ENCODE assay signal across 22 cellular contexts in genomic region chr14:92244805-92245204, GRCh38.
DNase-seq lines count a peak whose midpoint lies in the region; ATAC-seq, FAIRE-seq and TF ChIP-seq lines count a peak whose summit lies in the region.
"Had no signal": no experiment of that assay in that cellular context is flagged by ENCODE, and none has a peak within 500 bp of the region (broad histone marks: within the 10 kb centered on the region; RNA-seq: fewer than 3 reads in every experiment).

No MANE protein-coding gene starts in this region.

- H3K27ac Mint-ChIP-seq in activated CD4-positive, alpha-beta T cell treated with anti-CD3 and anti-CD28 coated beads for 36 hours = no peak overlapping the region
- H3K27ac Mint-ChIP-seq in endodermal cell = no peak overlapping the region
- H3K27ac Mint-ChIP-seq: CD4-positive, CD25-positive, alpha-beta regulatory T cell; CD8-positive, alpha-beta memory T cell; H9; IgD-negative memory B cell had no signal

- H3K27me3 ChIP-seq in endodermal cell (ENCODE audit: control insufficient read depth, insufficient read depth, low read length, poor library complexity, severe bottlenecking) = no peaks in the 10 kb centered on the region
- no peaks in the 10 kb centered on the region for H3K27me3 ChIP-seq in MG63
- no peaks in the 10 kb centered on the region for H3K27me3 ChIP-seq in ovary

- peak; percentile 7 for DNase-seq in activated CD4-positive, alpha-beta T cell treated with anti-CD3 and anti-CD28 coated beads for 36 hours
- no peak for DNase-seq in activated CD4-positive, alpha-beta T cell treated with anti-CD3 and anti-CD28 coated beads for 1 hour
- DNase-seq in A549 (ENCODE audit: low read depth in 1 of 2, low spot score in 1 of 2) (no peak), OCI-M1 (lab: John Stamatoyannopoulos, UW) (peak; percentile 0), endodermal cell (peak; percentile 49), MG63 (no peak), ovary (no peak)
- DNase-seq in activated T-cell treated with anti-CD3 and anti-CD28 coated beads, Interleukin-2, amount 50 U/mL, for 4 hours = no peak
- DNase-seq: 8988T; BE2C; C1 segment of cervical spinal cord; CD4-positive, CD25-positive, alpha-beta regulatory T cell; CD8-positive, alpha-beta memory T cell; COR-L47; DMS 273 treated with DMSO at 0.1 percent for 48 hours; DMS79; GF-D8; H9; KG1 had no signal

- H3K4me1 ChIP-seq in A549 (no peaks in the 10 kb centered on the region), endodermal cell (ENCODE audit: control insufficient read depth, insufficient read depth, low read length) (no peaks in the 10 kb centered on the region), ovary (ENCODE audit: insufficient read depth) (no peaks in the 10 kb centered on the region)
- H3K4me1 ChIP-seq: BE2C had no signal

- POLR2A ChIA-PET in activated CD4-positive, alpha-beta T cell treated with anti-CD3 and anti-CD28 coated beads for 36 hours (lab: Charles Lee) = no interaction called here
- POLR2A ChIA-PET in A549 (lab: Yijun Ruan, JAX) = no interaction called here

- no peak for ATAC-seq in activated CD4-positive, alpha-beta T cell treated with anti-CD3 and anti-CD28 coated beads for 36 hours
- ATAC-seq in A549 = no peak
- no peak for ATAC-seq in activated T-cell treated with anti-CD3 and anti-CD28 coated beads, Interleukin-2, amount 50 U/mL, for 4 hours

- peaks cover 3% of the 10 kb centered on the region for H3K36me3 Mint-ChIP-seq in activated CD4-positive, alpha-beta T cell treated with anti-CD3 and anti-CD28 coated beads for 36 hours (ENCODE audit: low read depth)
- H3K36me3 Mint-ChIP-seq in endodermal cell (ENCODE audit: low read depth) = peaks cover 3% of the 10 kb centered on the region
- H3K36me3 Mint-ChIP-seq in activated T-cell treated with anti-CD3 and anti-CD28 coated beads, Interleukin-2, amount 50 U/mL, for 4 hours (ENCODE audit: insufficient read depth) = no peaks in the 10 kb centered on the region

- TF ChIP-seq CTCF in A549 (IDR thresholded peaks at IDR 0.05) (no peak), endodermal cell (conservative IDR thresholded peaks at IDR 0.05) (no peak), ovary (IDR thresholded peaks at IDR 0.05) (no peak)

- H3K9me3 ChIP-seq in A549 (peaks cover 43% of the 10 kb centered on the region), endodermal cell (ENCODE audit: control insufficient read depth, low read length) (peaks cover 16% of the 10 kb centered on the region), MG63 (no peaks in the 10 kb centered on the region), ovary (peaks cover 0 to 7% of the 10 kb centered on the region in 2 donors)

- H3K9me3 Mint-ChIP-seq in activated CD4-positive, alpha-beta T cell treated with anti-CD3 and anti-CD28 coated beads for 36 hours (ENCODE audit: low read depth) = peaks cover 26% of the 10 kb centered on the region
- peaks cover 66% of the 10 kb centered on the region for H3K9me3 Mint-ChIP-seq in endodermal cell
- H3K9me3 Mint-ChIP-seq in activated T-cell treated with anti-CD3 and anti-CD28 coated beads, Interleukin-2, amount 50 U/mL, for 4 hours = peaks cover 25% of the 10 kb centered on the region

- TF ChIP-seq POLR2A in A549 (IDR thresholded peaks at IDR 0.05; ENCODE audit: low read length) = no peak
- TF ChIP-seq POLR2A in ovary (IDR thresholded peaks at IDR 0.05) = no peak

- H3K36me3 ChIP-seq in endodermal cell (ENCODE audit: control insufficient read depth, insufficient read depth, low read length) (no peaks in the 10 kb centered on the region), MG63 (no peaks in the 10 kb centered on the region), ovary (no peaks in the 10 kb centered on the region)
- H3K36me3 ChIP-seq: BE2C had no signal

- FAIRE-seq in A549 (lab: Jason Lieb, UNC) = no peak
- FAIRE-seq: H1, HTR-8/SVneo had no signal

- no peak overlapping the region for H3K4me2 ChIP-seq in A549

- CTCF ChIA-PET in activated CD4-positive, alpha-beta T cell treated with anti-CD3 and anti-CD28 coated beads for 36 hours (lab: Charles Lee) = no interaction called here
- CTCF ChIA-PET in A549 (lab: Yijun Ruan, JAX) = interaction anchor here (1.2 kb wide), 1 partner anchor 15 kb away, joined by 3 read pairs; no protein-coding TSS in a partner anchor

- no peak overlapping the region for H3K27ac ChIP-seq in A549
- H3K27ac ChIP-seq in endodermal cell (ENCODE audit: low read depth, low read length) = no peak overlapping the region
- H3K27ac ChIP-seq in ovary = no peak overlapping the region

- no peaks in the 10 kb centered on the region for H3K4me1 Mint-ChIP-seq in activated CD4-positive, alpha-beta T cell treated with anti-CD3 and anti-CD28 coated beads for 36 hours
- no peaks in the 10 kb centered on the region for H3K4me1 Mint-ChIP-seq in endodermal cell
- H3K4me1 Mint-ChIP-seq in activated T-cell treated with anti-CD3 and anti-CD28 coated beads, Interleukin-2, amount 50 U/mL, for 4 hours (ENCODE audit: low read depth) = no peaks in the 10 kb centered on the region
- H3K4me1 Mint-ChIP-seq: CD4-positive, CD25-positive, alpha-beta regulatory T cell; CD8-positive, alpha-beta memory T cell; H9; IgD-negative memory B cell had no signal

- H3K4me3 Mint-ChIP-seq in activated CD4-positive, alpha-beta T cell treated with anti-CD3 and anti-CD28 coated beads for 36 hours = no peak overlapping the region
- H3K4me3 Mint-ChIP-seq in endodermal cell = no peak overlapping the region
- no peak overlapping the region for H3K4me3 Mint-ChIP-seq in activated T-cell treated with anti-CD3 and anti-CD28 coated beads, Interleukin-2, amount 50 U/mL, for 4 hours
- H3K4me3 Mint-ChIP-seq: CD4-positive, CD25-positive, alpha-beta regulatory T cell; CD8-positive, alpha-beta memory T cell; H9 had no signal

- no peak for TF ChIP-seq RAD21 in A549 (conservative IDR thresholded peaks at IDR 0.05 in 1 of 2, IDR thresholded peaks at IDR 0.05 in 1 of 2)

- H3K4me3 ChIP-seq in A549 (no peak overlapping the region), endodermal cell (ENCODE audit: low read length) (no peak overlapping the region), MG63 (no peak overlapping the region), ovary (no peak overlapping the region)

- no peak for TF ChIP-seq EP300 in A549 (IDR thresholded peaks at IDR 0.05)
- TF ChIP-seq EP300 in ovary (IDR thresholded peaks at IDR 0.05) = no peak

- intact Hi-C loops in activated CD4-positive, alpha-beta T cell treated with anti-CD3 and anti-CD28 coated beads for 36 hours (cut with DNase I, micrococcal nuclease) = no loop called here
- intact Hi-C loops in ovary (cut with DNase I) = no loop called here

- H3K27me3 Mint-ChIP-seq in activated CD4-positive, alpha-beta T cell treated with anti-CD3 and anti-CD28 coated beads for 36 hours = peaks cover 3% of the 10 kb centered on the region
- H3K27me3 Mint-ChIP-seq in endodermal cell (ENCODE audit: insufficient read depth) = peaks cover 3% of the 10 kb centered on the region
- H3K27me3 Mint-ChIP-seq in activated T-cell treated with anti-CD3 and anti-CD28 coated beads, Interleukin-2, amount 50 U/mL, for 4 hours (ENCODE audit: low read depth) = peaks cover 2% of the 10 kb centered on the region

- H3K9ac ChIP-seq in endodermal cell (ENCODE audit: extremely low read depth, low read length, poor library complexity, severe bottlenecking) = no peak overlapping the region

TF ChIP-seq in A549, 52 proteins besides CTCF, POLR2A, EP300 and RAD21:
- TF ChIP-seq HEYL (CRISPR knock-in tag; IDR thresholded peaks at IDR 0.05) (no peak), HES2 (IDR thresholded peaks at IDR 0.05) (no peak), E2F6 (IDR thresholded peaks at IDR 0.05; ENCODE audit: borderline replicate concordance, low read depth) (no peak), ZFP36 (IDR thresholded peaks at IDR 0.05; ENCODE audit: borderline replicate concordance, partially characterized antibody) (peak; percentile 97), TFCP2L1 (CRISPR knock-in tag; IDR thresholded peaks at IDR 0.05) (no peak)

Comparison
In these comparisons a context has a peak if more than half of its experiments do, and no peak if none do; other contexts are left out.
1. DNase-seq: peak in activated CD4-positive, alpha-beta T cell treated with anti-CD3 and anti-CD28 coated beads for 36 hours (single experiment), OCI-M1 (single experiment) and endodermal cell (single experiment); none in activated CD4-positive, alpha-beta T cell treated with anti-CD3 and anti-CD28 coated beads for 1 hour (single experiment), A549 (0 of 2), MG63 (single experiment), ovary (0 of 5) and activated T-cell treated with anti-CD3 and anti-CD28 coated beads, Interleukin-2, amount 50 U/mL, for 4 hours (single experiment).